19 cellular contexts compared by ENCODE assay signal in genomic region chr7:120260111-120260510, GRCh38. TPM values are rescaled to one million over a fixed set of nuclear protein-coding genes. Genes with fewer than 3 reads are reported as not detected.
DNase-seq lines count a peak whose midpoint lies in the region; FAIRE-seq and TF ChIP-seq lines count a peak whose summit lies in the region.
"Had no signal": no experiment of that assay in that cellular context is flagged by ENCODE, and none has a peak within 500 bp of the region (broad histone marks: within the 10 kb centered on the region; RNA-seq: fewer than 3 reads in every experiment).

No MANE protein-coding gene starts in this region.

- H3K36me3 Mint-ChIP-seq in astrocyte (ENCODE audit: low read depth, unreplicated experiment), result no peaks in the 10 kb centered on the region
- H3K36me3 Mint-ChIP-seq: CD14-positive monocyte; CD4-positive, alpha-beta memory T cell; IgD-negative memory B cell had no signal

- no peak overlapping the region for H4K8ac ChIP-seq in trophoblast cell (ENCODE audit: low read depth, low read length)

- H3K27ac Mint-ChIP-seq in astrocyte (ENCODE audit: unreplicated experiment), result no peak overlapping the region
- H3K27ac Mint-ChIP-seq: CD14-positive monocyte; CD4-positive, alpha-beta memory T cell; IgD-negative memory B cell had no signal

- H3K9me3 ChIP-seq in astrocyte (ENCODE audit: insufficient read depth, low read depth, low read length), result peaks cover 4% of the 10 kb centered on the region
- peaks cover 2% of the 10 kb centered on the region for H3K9me3 ChIP-seq in trophoblast cell (ENCODE audit: insufficient read depth, low read depth, low read length)

- H3K27me3 ChIP-seq in astrocyte (ENCODE audit: insufficient read depth, low read length) (no peaks in the 10 kb centered on the region), trophoblast cell (ENCODE audit: insufficient read depth, low read length) (no peaks in the 10 kb centered on the region)
- H3K27me3 ChIP-seq: BLaER1 had no signal

- no peak overlapping the region for H4K12ac ChIP-seq in trophoblast cell (ENCODE audit: low read depth, low read length)

- H3K4me3 ChIP-seq in astrocyte (ENCODE audit: insufficient read depth, low read depth, low read length) (no peak overlapping the region), trophoblast cell (ENCODE audit: low read depth, low read length) (no peak overlapping the region)
- H3K4me3 ChIP-seq: A549, BLaER1, GM12878, GM23248, HAP-1 had no signal

- H3K4me1 ChIP-seq in astrocyte (ENCODE audit: insufficient read depth, low read length), result no peaks in the 10 kb centered on the region
- H3K4me1 ChIP-seq in trophoblast cell (ENCODE audit: control insufficient read depth in 1 of 2, insufficient read depth in 2 of 2, low read length in 2 of 2), result no peaks in the 10 kb centered on the region
- H3K4me1 ChIP-seq: A549, BLaER1 had no signal

- H3K23ac ChIP-seq in trophoblast cell (ENCODE audit: low read length), result no peak overlapping the region

- H3K36me3 ChIP-seq in astrocyte (ENCODE audit: insufficient read depth, low read length), result no peaks in the 10 kb centered on the region
- no peaks in the 10 kb centered on the region for H3K36me3 ChIP-seq in trophoblast cell (ENCODE audit: control insufficient read depth in 1 of 2, insufficient read depth in 2 of 2, low read length in 2 of 2)
- H3K36me3 ChIP-seq: BLaER1, HAP-1 had no signal

- in situ Hi-C loops in GM13977 (cut with MboI; ENCODE audit: low pct_unique_long_range_greater_than_20kb, low sequenced_read_pairs, unreplicated experiment), result loop anchor here (25.0 kb wide), 1 partner anchor 323 kb away; no protein-coding TSS in a partner anchor

- H3K9ac ChIP-seq in astrocyte (ENCODE audit: low read length) (no peak overlapping the region), trophoblast cell (ENCODE audit: low read length) (no peak overlapping the region)
- H3K9ac ChIP-seq: BLaER1, GM23248 had no signal

- no peak overlapping the region for H3K4me3 Mint-ChIP-seq in astrocyte (ENCODE audit: unreplicated experiment)
- H3K4me3 Mint-ChIP-seq: CD14-positive monocyte; CD4-positive, alpha-beta memory T cell; IgD-negative memory B cell had no signal

- no peaks in the 10 kb centered on the region for H4K20me1 ChIP-seq in astrocyte (ENCODE audit: insufficient read depth, low read length)
- H4K20me1 ChIP-seq: BLaER1 had no signal

- H3K4ac ChIP-seq in trophoblast cell (ENCODE audit: low read depth, low read length), result no peak overlapping the region

- H4K91ac ChIP-seq in trophoblast cell (ENCODE audit: low read depth, low read length), result no peak overlapping the region

- no CpG with 5 or more reads among the region's 1 CpG for WGBS in trophoblast cell (ENCODE audit: extremely low coverage, insufficient coverage, insufficient read length)

- H3K14ac ChIP-seq in trophoblast cell (ENCODE audit: low read length), result no peak overlapping the region

- H3K79me2 ChIP-seq in astrocyte (ENCODE audit: insufficient read depth, low read length) (no peaks in the 10 kb centered on the region), trophoblast cell (ENCODE audit: control insufficient read depth, insufficient read depth, low read length, poor library complexity) (no peaks in the 10 kb centered on the region)

- no peaks in the 10 kb centered on the region for H3K27me3 Mint-ChIP-seq in astrocyte (ENCODE audit: low read depth, unreplicated experiment)
- H3K27me3 Mint-ChIP-seq: CD4-positive, alpha-beta memory T cell had no signal

- H3K4me2 ChIP-seq in astrocyte (ENCODE audit: low read length) (peak overlapping the region; percentile 17), trophoblast cell (ENCODE audit: low read length) (no peak overlapping the region)
- H3K4me2 ChIP-seq: A549, BLaER1 had no signal

- no peak overlapping the region for H2AK5ac ChIP-seq in trophoblast cell (ENCODE audit: low read length)

- H2BK12ac ChIP-seq in trophoblast cell (ENCODE audit: low read length), result no peak overlapping the region

- no peaks in the 10 kb centered on the region for H3K4me1 Mint-ChIP-seq in astrocyte (ENCODE audit: low read depth, unreplicated experiment)
- H3K4me1 Mint-ChIP-seq: CD14-positive monocyte; CD4-positive, alpha-beta memory T cell; IgD-negative memory B cell had no signal

- peak; percentile 26 for FAIRE-seq in GM18507 (lab: Jason Lieb, UNC)
- no peak for FAIRE-seq in astrocyte (lab: Jason Lieb, UNC)
- FAIRE-seq: A549, GM12878, HepG2 had no signal

- H2BK120ac ChIP-seq in trophoblast cell (ENCODE audit: insufficient read depth, low read length, poor library complexity), result no peak overlapping the region

- TF ChIP-seq CTCF in astrocyte (IDR thresholded peaks at IDR 0.05; ENCODE audit: insufficient read depth, low read depth, low read length), result no peak
- no peak for TF ChIP-seq CTCF in GM13977 (IDR thresholded peaks at IDR 0.05; ENCODE audit: extremely low read depth, insufficient read depth, missing control alignments)

- no peaks in the 10 kb centered on the region for H3K79me1 ChIP-seq in trophoblast cell (ENCODE audit: low read length)

- no peak overlapping the region for H3K27ac ChIP-seq in astrocyte (ENCODE audit: low read depth, low read length)
- H3K27ac ChIP-seq in trophoblast cell (ENCODE audit: low read depth, low read length), result no peak overlapping the region
- H3K27ac ChIP-seq: A549, BLaER1, GM23248 had no signal

- peaks cover 5% of the 10 kb centered on the region for H3K9me3 Mint-ChIP-seq in astrocyte (ENCODE audit: unreplicated experiment)

- no peak overlapping the region for H2BK5ac ChIP-seq in trophoblast cell (ENCODE audit: low read depth, low read length, poor library complexity)

- no peak overlapping the region for H2AFZ ChIP-seq in astrocyte (ENCODE audit: low read depth, low read length)
- H2AFZ ChIP-seq in trophoblast cell (ENCODE audit: insufficient read depth, low read length, poor library complexity), result no peak overlapping the region
- H2AFZ ChIP-seq: GM23248 had no signal

- no peak overlapping the region for H3K18ac ChIP-seq in trophoblast cell (ENCODE audit: low read length)

- DNase-seq in GM18507 (ENCODE audit: extremely low spot score, insufficient read length, low read depth) (no peak), astrocyte (ENCODE audit: low read depth) (no peak), trophoblast cell (peak; percentile 58 to 80), NCI-H82 (lab: John Stamatoyannopoulos, UW) (no peak), GF-D8 (lab: John Stamatoyannopoulos, UW) (no peak), GM13977 (ENCODE audit: low spot score) (no peak)
- DNase-seq: CD4-positive, alpha-beta memory T cell; DMS153; DMS79; KBM-7 had no signal

RNA-seq across cellular contexts. Expression of gene KCND2, which starts 12.9 kb away (rescaled TPM):
- 0.24 and 0.30 TPM in 2 replicates for total RNA-seq in astrocyte
- 0.05 and 0.06 TPM in 2 replicates for polyA plus RNA-seq in trophoblast cell (2013)
- total RNA-seq: CD4-positive, alpha-beta memory T cell; Daoy; HepG2 had no signal
- polyA plus RNA-seq: CD14-positive monocyte; CD4-positive, alpha-beta memory T cell; HepG2; IgD-negative memory B cell had no signal

Comparison
In these comparisons a context has a peak if more than half of its experiments do, and no peak if none do; other contexts are left out.
1. DNase-seq: peak in trophoblast cell (2 of 2); none in GM18507 (single experiment), astrocyte (single experiment), NCI-H82 (single experiment), GF-D8 (single experiment) and GM13977 (single experiment).